17 cellular contexts compared by ENCODE assay signal in genomic region chr15:48555244-48555804, GRCh38.
A peak's percentile ranks its signal among the peaks of the same experiment; 100 is the strongest.
DNase-seq lines count a peak whose midpoint lies in the region.
"Had no signal": no experiment of that assay in that cellular context is flagged by ENCODE, and none has a peak within 500 bp of the region (broad histone marks: within the 10 kb centered on the region; RNA-seq: fewer than 3 reads in every experiment).

No MANE protein-coding gene starts in this region.

- DNase-seq in GM04504 (ENCODE audit: low read depth) (peak; percentile 85), amniotic epithelial cell (ENCODE audit: low read depth) (peak; percentile 96), fibroblast of peridontal ligament (ENCODE audit: extremely low read depth) (peak; percentile 72), retina (peak; percentile 63), NCI-H1092 treated with DMSO at 0.1 percent for 48 hours (lab: John Stamatoyannopoulos, UW) (no peak), NCI-H510A treated with DMSO at 0.1 percent for 48 hours (lab: John Stamatoyannopoulos, UW) (no peak), NCI-H524 treated with DMSO at 0.1 percent for 48 hours (lab: John Stamatoyannopoulos, UW) (no peak)
- no peak for DNase-seq in activated effector memory CD4-positive, alpha-beta T cell treated with anti-CD3 and anti-CD28 coated beads, Interleukin-2, amount 50 U/mL, for 16 hours
- DNase-seq: activated CD8-positive, alpha-beta memory T cell treated with anti-CD3 and anti-CD28 coated beads for 24 hours; DND-41; effector memory CD4-positive, alpha-beta T cell; glutamatergic neuron; islet precursor cell; NCI-H1417; NCI-H226; spleen; uterus had no signal

Comparison
In these comparisons a context has a peak if more than half of its experiments do, and no peak if none do; other contexts are left out.
1. DNase-seq: peak in GM04504 (single experiment), amniotic epithelial cell (single experiment), fibroblast of peridontal ligament (single experiment) and retina (single experiment); none in activated effector memory CD4-positive, alpha-beta T cell treated with anti-CD3 and anti-CD28 coated beads, Interleukin-2, amount 50 U/mL, for 16 hours (single experiment), NCI-H1092 treated with DMSO at 0.1 percent for 48 hours (single experiment), NCI-H510A treated with DMSO at 0.1 percent for 48 hours (single experiment) and NCI-H524 treated with DMSO at 0.1 percent for 48 hours (single experiment).